ENCODE assay signal across 8 cellular contexts in the genomic region with DNA sequence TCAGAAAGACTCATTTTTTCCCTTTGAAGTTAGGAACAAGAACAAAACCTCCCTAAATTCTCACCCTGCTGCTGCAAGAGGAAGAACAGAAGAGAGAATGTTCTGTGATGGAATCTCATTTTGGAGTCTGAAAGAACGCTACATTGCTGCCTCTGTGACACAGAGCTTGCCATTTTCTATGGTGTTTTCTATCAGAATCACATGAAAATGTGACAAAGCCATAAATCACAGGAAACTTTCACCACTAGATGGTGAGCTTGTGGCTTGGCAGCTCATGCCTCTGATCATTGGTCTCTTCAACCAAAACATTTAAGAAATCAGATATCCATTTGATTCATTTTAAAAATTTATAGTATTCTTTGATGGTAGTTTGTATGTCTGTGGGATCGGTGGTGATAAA.
DNase-seq lines count a peak whose midpoint lies in the region; ATAC-seq and TF ChIP-seq lines count a peak whose summit lies in the region.

No MANE protein-coding gene starts in this region.

- no peaks in the 10 kb centered on the region for H3K36me3 Mint-ChIP-seq in natural killer cell
- H3K36me3 Mint-ChIP-seq in CD14-positive monocyte = no peaks in the 10 kb centered on the region

- H3K4me1 Mint-ChIP-seq in natural killer cell = peaks cover 0 to 5% of the 10 kb centered on the region in 2 donors
- no peaks in the 10 kb centered on the region for H3K4me1 Mint-ChIP-seq in CD14-positive monocyte

- intact Hi-C loops in natural killer cell (cut with micrococcal nuclease) (no loop called here), CD14-positive monocyte (cut with micrococcal nuclease) (no loop called here)

- no peak for TF ChIP-seq CTCF in natural killer cell (IDR thresholded peaks at IDR 0.05)
- TF ChIP-seq CTCF in CD14-positive monocyte (IDR thresholded peaks at IDR 0.05) = no peak

- H3K27ac Mint-ChIP-seq in natural killer cell = no peak overlapping the region
- no peak overlapping the region for H3K27ac Mint-ChIP-seq in CD14-positive monocyte

- H3K9me3 Mint-ChIP-seq in natural killer cell (peaks cover 2 to 6% of the 10 kb centered on the region in 2 donors), CD14-positive monocyte (peaks cover 0 to 4% (median 0%) of the 10 kb centered on the region in 7 donors)

- ATAC-seq in natural killer cell (no peak), GM21825 (IDR thresholded peaks at IDR 0.05; ENCODE audit: unreplicated experiment) (no peak)

- H3K27me3 Mint-ChIP-seq in natural killer cell (ENCODE audit: low read depth in 2 of 2) = no peaks in the 10 kb centered on the region
- H3K27me3 Mint-ChIP-seq in CD14-positive monocyte (ENCODE audit: low read depth in 3 of 3) = peaks cover 0 to 1% (median 0%) of the 10 kb centered on the region in 3 donors

- H3K4me3 Mint-ChIP-seq in natural killer cell = no peak overlapping the region
- H3K4me3 Mint-ChIP-seq in CD14-positive monocyte = no peak overlapping the region

- peak; percentile 63 for DNase-seq in COLO829 (ENCODE audit: low spot score)
- peak; percentile 9 for DNase-seq in HPDE6-E6E7 (ENCODE audit: extremely low spot score)
- DNase-seq in astrocyte of the hippocampus (ENCODE audit: low read depth, low spot score) = peak; percentile 57
- peak; percentile 45 for DNase-seq in left kidney (ENCODE audit: low read depth, low spot score)
- DNase-seq in natural killer cell = no peak
- DNase-seq in SIG-M5 treated with dmso at 0.1 percent for 504 hours (lab: John Stamatoyannopoulos, UW; ENCODE audit: unreplicated experiment) = no peak
- no peak for DNase-seq in CD14-positive monocyte (ENCODE audit: low spot score)

Comparison
In these comparisons a context has a peak if more than half of its experiments do, and no peak if none do; other contexts are left out.
1. DNase-seq: peak in COLO829 (single experiment), HPDE6-E6E7 (single experiment), astrocyte of the hippocampus (single experiment) and left kidney (single experiment); none in natural killer cell (single experiment), SIG-M5 treated with dmso at 0.1 percent for 504 hours (single experiment) and CD14-positive monocyte (single experiment).